In the genomic region with DNA sequence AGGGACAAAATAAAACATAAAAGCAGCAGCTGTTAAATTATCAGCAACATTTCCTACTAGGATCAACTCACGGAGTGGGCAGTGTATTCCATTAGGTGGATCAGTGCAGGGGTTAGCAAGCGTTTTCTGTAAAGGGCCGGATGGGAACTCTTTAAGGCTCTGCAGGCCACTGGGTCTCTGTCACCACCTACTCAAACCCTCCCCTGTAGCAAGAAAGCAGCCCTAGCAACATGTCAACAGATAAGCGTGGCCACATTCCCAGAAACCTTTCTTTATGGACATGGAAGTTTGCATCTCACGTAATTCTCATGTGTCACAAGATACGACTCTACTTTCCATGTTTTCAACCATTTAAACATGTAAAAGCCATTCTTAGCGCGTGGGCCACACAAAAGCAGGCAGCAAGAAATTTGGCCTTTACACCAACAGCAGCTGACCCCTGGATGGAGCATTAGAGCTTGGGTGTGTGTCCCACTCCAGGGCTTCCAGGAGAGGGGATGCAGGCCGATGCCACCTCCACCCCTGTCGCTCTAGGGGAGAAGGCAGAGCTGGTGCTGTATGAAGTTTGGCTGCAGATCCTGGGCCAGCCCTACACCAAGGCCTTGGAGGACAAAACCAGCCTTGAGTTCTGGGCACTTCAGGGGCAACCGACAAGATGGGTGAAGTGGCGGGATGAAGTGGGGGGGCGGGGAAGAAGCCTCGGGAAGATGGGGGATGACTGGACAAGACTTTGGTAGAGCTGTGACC, we compare ENCODE assay signal across 17 cellular contexts. TPM values are rescaled to one million over a fixed set of nuclear protein-coding genes. Genes with fewer than 3 reads are reported as not detected.
DNase-seq lines count a peak whose midpoint lies in the region; ATAC-seq and TF ChIP-seq lines count a peak whose summit lies in the region.
"Had no signal": no experiment of that assay in that cellular context is flagged by ENCODE, and none has a peak within 500 bp of the region (broad histone marks: within the 10 kb centered on the region; RNA-seq: fewer than 3 reads in every experiment).

No MANE protein-coding gene starts in this region.

- H3K4me1 ChIP-seq in heart left ventricle (peaks cover 0 to 21% (median 14%) of the 10 kb centered on the region in 12 donors), right cardiac atrium (ENCODE audit: control insufficient read depth, insufficient read depth, low read length) (no peaks in the 10 kb centered on the region)
- H3K4me1 ChIP-seq: Peyer's patch had no signal

- no peak for TF ChIP-seq POLR2A in heart left ventricle (IDR thresholded peaks at IDR 0.05)

- peak overlapping the region in 2 of 12 donors; percentile 30 to 81 for H3K27ac ChIP-seq in heart left ventricle
- H3K27ac ChIP-seq in right cardiac atrium (ENCODE audit: low read length), result no peak overlapping the region
- H3K27ac ChIP-seq: Peyer's patch had no signal

- peaks cover 3% of the 10 kb centered on the region for H3K27me3 Mint-ChIP-seq in WTC11 (ENCODE audit: low read depth)
- H3K27me3 Mint-ChIP-seq in progenitor cell of endocrine pancreas, result no peaks in the 10 kb centered on the region

- H3K27ac Mint-ChIP-seq in WTC11 (peak overlapping the region; percentile 82), progenitor cell of endocrine pancreas (no peak overlapping the region)

- intact Hi-C loops in heart left ventricle (cut with DNase I) (no loop called here), right cardiac atrium (cut with DNase I) (no loop called here)

- DNase-seq in heart left ventricle, result no peak
- DNase-seq in right cardiac atrium, result no peak
- no peak for DNase-seq in WTC11 (ENCODE audit: low spot score)
- peak; percentile 51 for DNase-seq in mesenteric fat pad (ENCODE audit: low spot score)
- peak; percentile 7 for DNase-seq in stimulated activated CD8-positive, alpha-beta memory T cell treated with anti-CD3 and anti-CD28 coated beads, Interleukin-4, amount 100 ng/mL, for 48 hours
- no peak for DNase-seq in stimulated activated CD4-positive, alpha-beta T cell treated with anti-CD3 and anti-CD28 coated beads, Interleukin-15, amount 100 ng/mL, for 24 hours
- DNase-seq in progenitor cell of endocrine pancreas (ENCODE audit: low spot score, unreplicated experiment), result no peak
- DNase-seq in DMS53 treated with DMSO at 0.1 percent for 48 hours (lab: John Stamatoyannopoulos, UW; ENCODE audit: unreplicated experiment), result no peak
- DNase-seq: ACHN; CD8-positive, alpha-beta memory T cell; DMS 273 treated with DMSO at 0.1 percent for 48 hours; MV-4-11; NCI-H1417 treated with DMSO at 0.1 percent for 48 hours; NCI-H2029; NCI-H510A treated with DMSO at 0.1 percent for 48 hours; Peyer's patch; SHP77 treated with DMSO at 0.1 percent for 48 hours had no signal

- no peaks in the 10 kb centered on the region for H3K36me3 Mint-ChIP-seq in WTC11
- no peaks in the 10 kb centered on the region for H3K36me3 Mint-ChIP-seq in progenitor cell of endocrine pancreas (ENCODE audit: insufficient read depth)
- H3K36me3 Mint-ChIP-seq: CD8-positive, alpha-beta memory T cell had no signal

- ATAC-seq in heart left ventricle, result peak; percentile 48 to 76 (median 60)
- ATAC-seq in right cardiac atrium, result no peak
- ATAC-seq in WTC11, result no peak

- peaks cover 25% of the 10 kb centered on the region for H3K4me1 Mint-ChIP-seq in WTC11
- peaks cover 15% of the 10 kb centered on the region for H3K4me1 Mint-ChIP-seq in progenitor cell of endocrine pancreas (ENCODE audit: low read depth)

- 67 to 75% (median 71%) methylated on average over 14 of the region's 14 CpGs for WGBS in heart left ventricle, 4 donors
- 70% methylated on average over 14 of the region's 14 CpGs for WGBS in right cardiac atrium

- CTCF ChIA-PET in WTC11 (lab: Charles Lee), result no interaction called here

- POLR2A ChIA-PET in WTC11 (lab: Charles Lee), result no interaction called here

- TF ChIP-seq CTCF in heart left ventricle (IDR thresholded peaks at IDR 0.05), result no peak
- no peak for TF ChIP-seq CTCF in WTC11 (IDR thresholded peaks at IDR 0.05)
- no peak for TF ChIP-seq CTCF in progenitor cell of endocrine pancreas (IDR thresholded peaks at IDR 0.05; ENCODE audit: unreplicated experiment)

- H3K27me3 ChIP-seq in heart left ventricle (no peaks in the 10 kb centered on the region), right cardiac atrium (ENCODE audit: control insufficient read depth, insufficient read depth) (no peaks in the 10 kb centered on the region)
- H3K27me3 ChIP-seq: Peyer's patch had no signal

- H3K9me3 ChIP-seq in heart left ventricle, result no peaks in the 10 kb centered on the region
- H3K9me3 ChIP-seq in right cardiac atrium (ENCODE audit: control insufficient read depth, low read length), result no peaks in the 10 kb centered on the region
- H3K9me3 ChIP-seq: Peyer's patch had no signal

- H3K36me3 ChIP-seq in heart left ventricle, result no peaks in the 10 kb centered on the region
- H3K36me3 ChIP-seq: Peyer's patch had no signal

- H3K4me3 ChIP-seq in heart left ventricle, result no peak overlapping the region
- H3K4me3 ChIP-seq in right cardiac atrium (ENCODE audit: low read length), result no peak overlapping the region
- H3K4me3 ChIP-seq: Peyer's patch had no signal

- H3K9me3 Mint-ChIP-seq in WTC11, result no peaks in the 10 kb centered on the region
- H3K9me3 Mint-ChIP-seq in progenitor cell of endocrine pancreas (ENCODE audit: low read depth), result no peaks in the 10 kb centered on the region
- H3K9me3 Mint-ChIP-seq: CD8-positive, alpha-beta memory T cell had no signal

- H3K4me3 Mint-ChIP-seq in WTC11 (no peak overlapping the region), progenitor cell of endocrine pancreas (ENCODE audit: low read depth) (no peak overlapping the region)

TF ChIP-seq in WTC11, 78 proteins besides CTCF, POLR2A, EP300 and RAD21:
- TF ChIP-seq MAX (CRISPR knock-in tag; IDR thresholded peaks at IDR 0.05), result no peak
- TF ChIP-seq, protein P1, sequence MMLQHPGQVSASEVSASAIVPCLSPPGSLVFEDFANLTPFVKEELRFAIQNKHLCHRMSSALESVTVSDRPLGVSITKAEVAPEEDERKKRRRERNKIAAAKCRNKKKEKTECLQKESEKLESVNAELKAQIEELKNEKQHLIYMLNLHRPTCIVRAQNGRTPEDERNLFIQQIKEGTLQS (CRISPR knock-in tag; conservative IDR thresholded peaks at IDR 0.05), result no peak
- no peak for TF ChIP-seq ZNF671 (CRISPR knock-in tag; IDR thresholded peaks at IDR 0.05)
- no peak for TF ChIP-seq SOX15 (CRISPR knock-in tag; IDR thresholded peaks at IDR 0.05)
- TF ChIP-seq JUN (CRISPR knock-in tag; IDR thresholded peaks at IDR 0.05), result no peak
- no peak for TF ChIP-seq STAT6 (CRISPR knock-in tag; conservative IDR thresholded peaks at IDR 0.05; ENCODE audit: low read depth)
- no peak for TF ChIP-seq ZNF263 (CRISPR knock-in tag; IDR thresholded peaks at IDR 0.05; ENCODE audit: low read depth)
- TF ChIP-seq JAZF1 (CRISPR knock-in tag; IDR thresholded peaks at IDR 0.05), result no peak
TF ChIP-seq in WTC11: peak in this region for 0.

RNA-seq across cellular contexts. Expression of gene CSPG4, which starts 48.2 kb away (rescaled TPM):
- total RNA-seq in heart left ventricle, result 10 to 100 TPM in 8 of 9 donors, 1 to 10 TPM in 1; 9.0 to 46.9 (median 18.8) TPM
- 10 to 100 TPM in 1 of 2 donors, 1 to 10 TPM in 1; 8.5 to 13.9 TPM for polyA plus RNA-seq in heart left ventricle
- total RNA-seq in right cardiac atrium, result 10 to 100 TPM; 10.1 to 48.9 (median 16.2) TPM
- 11.5 TPM for polyA plus RNA-seq in right cardiac atrium
- total RNA-seq in WTC11 (2021), result 2.9 to 3.6 TPM (median 3.6 TPM) in 3 replicates
- total RNA-seq in mesenteric fat pad, result 105 TPM
- total RNA-seq in progenitor cell of endocrine pancreas, result 0.41 and 0.51 TPM in 2 replicates
- total RNA-seq: CD8-positive, alpha-beta memory T cell had no signal
- polyA plus RNA-seq: CD8-positive, alpha-beta memory T cell had no signal

Comparison
In these comparisons a context has a peak if more than half of its experiments do, and no peak if none do; other contexts are left out.
1. ATAC-seq: peak in heart left ventricle (4 of 4); none in right cardiac atrium (0 of 2) and WTC11 (single experiment).
2. DNase-seq: peak in mesenteric fat pad (single experiment) and stimulated activated CD8-positive, alpha-beta memory T cell treated with anti-CD3 and anti-CD28 coated beads, Interleukin-4, amount 100 ng/mL, for 48 hours (single experiment); none in heart left ventricle (0 of 5), right cardiac atrium (0 of 3), WTC11 (single experiment), stimulated activated CD4-positive, alpha-beta T cell treated with anti-CD3 and anti-CD28 coated beads, Interleukin-15, amount 100 ng/mL, for 24 hours (single experiment), progenitor cell of endocrine pancreas (single experiment) and DMS53 treated with DMSO at 0.1 percent for 48 hours (single experiment).